ENCODE assay signal across 21 cellular contexts in the genomic region with DNA sequence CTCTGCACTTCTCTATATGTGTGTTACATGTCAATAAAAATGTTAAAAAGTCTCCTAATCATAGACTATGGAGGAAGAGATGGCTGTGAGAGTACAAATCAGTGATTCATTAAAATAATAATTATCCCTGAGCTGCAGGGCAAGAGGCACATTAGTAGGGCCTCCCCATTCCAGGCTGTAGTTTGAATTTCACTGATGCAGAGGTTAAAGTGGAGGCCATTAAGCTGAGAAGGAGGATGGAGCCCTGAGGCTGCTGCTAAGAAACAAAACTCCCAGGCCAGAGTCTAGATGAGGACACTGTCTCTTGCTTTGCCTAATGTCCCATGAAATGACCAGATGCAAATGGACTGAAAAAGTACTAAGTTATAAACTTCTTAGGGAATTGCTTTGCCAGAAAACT.
"Had no signal": no experiment of that assay in that cellular context is flagged by ENCODE, and none has a peak within 500 bp of the region (broad histone marks: within the 10 kb centered on the region; RNA-seq: fewer than 3 reads in every experiment).

No MANE protein-coding gene starts in this region.

- H3K27me3 ChIP-seq: MG63 had no signal

- H3K27ac ChIP-seq: HL-60, RWPE1 had no signal

- H3K9me3 ChIP-seq: MG63, SK-N-SH had no signal

- H3K9ac ChIP-seq: SK-N-SH had no signal

- FAIRE-seq: HTR-8/SVneo had no signal

- DNase-seq: KBM-7, MG63, NCI-H1092 treated with DMSO at 0.1 percent for 48 hours, NCI-H1436, NCI-H187, NCI-H2029, NCI-H2081 treated with DMSO at 0.1 percent for 48 hours, NCI-H2171, NCI-H226, NCI-H446, NCI-H510A, NCI-H524 treated with DMSO at 0.1 percent for 48 hours, NCI-H69, NCI-H774, PC-3, SHP77, SK-N-SH had no signal

- ATAC-seq: Panc1, PC-3 had no signal

- H3K4me3 ChIP-seq: MG63 had no signal

- H3K36me3 ChIP-seq: MG63 had no signal

- H3K4me2 ChIP-seq: SK-N-SH had no signal
